In the genomic region with DNA sequence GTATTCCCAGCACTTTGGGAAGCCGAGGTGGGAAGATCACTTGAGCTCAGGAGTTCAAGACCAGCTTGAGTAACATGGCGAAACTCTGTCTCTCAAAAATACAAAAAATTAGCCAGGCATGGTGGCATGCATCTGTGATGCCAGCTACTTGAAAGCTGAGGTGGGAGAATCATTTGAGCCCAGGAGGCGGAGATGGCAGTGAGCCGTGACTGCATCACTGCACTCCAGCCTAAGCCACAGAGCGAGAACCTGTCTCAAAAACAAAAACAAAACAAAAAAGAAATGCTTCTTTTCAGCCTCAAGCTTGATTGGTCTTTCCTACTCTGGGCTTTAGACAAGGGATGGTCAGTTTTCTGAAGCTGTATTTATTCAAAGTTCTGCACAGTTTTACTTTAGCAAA, we compare ENCODE assay signal across 13 cellular contexts. TPM values are rescaled to one million over a fixed set of nuclear protein-coding genes. Genes with fewer than 3 reads are reported as not detected.
DNase-seq lines count a peak whose midpoint lies in the region; ATAC-seq and TF ChIP-seq lines count a peak whose summit lies in the region.
"Had no signal": no experiment of that assay in that cellular context is flagged by ENCODE, and none has a peak within 500 bp of the region (broad histone marks: within the 10 kb centered on the region; RNA-seq: fewer than 3 reads in every experiment).

No MANE protein-coding gene starts in this region.

- no peaks in the 10 kb centered on the region for H3K27me3 Mint-ChIP-seq in activated naive CD8-positive, alpha-beta T cell treated with anti-CD3 and anti-CD28 coated beads for 36 hours

- H3K27ac ChIP-seq in sigmoid colon, result no peak overlapping the region
- H3K27ac ChIP-seq: heart left ventricle had no signal

- DNase-seq in GM12864 (ENCODE audit: low read depth) (peak; percentile 49), NAMALWA (ENCODE audit: low spot score) (peak; percentile 19), hippocampal formation (lab: John Stamatoyannopoulos, UW) (no peak), sigmoid colon (no peak), iPS-NIHi11 (ENCODE audit: low spot score) (no peak)
- no peak for DNase-seq in activated naive CD8-positive, alpha-beta T cell treated with anti-CD3 and anti-CD28 coated beads for 36 hours
- DNase-seq: aorta, heart left ventricle, NCI-H187 treated with DMSO at 0.1 percent for 48 hours, T1000 had no signal

- H3K27ac Mint-ChIP-seq in activated naive CD8-positive, alpha-beta T cell treated with anti-CD3 and anti-CD28 coated beads for 36 hours, result no peak overlapping the region
- H3K27ac Mint-ChIP-seq: mesothelial cell of epicardium had no signal

- no peaks in the 10 kb centered on the region for H3K27me3 ChIP-seq in sigmoid colon

- H3K4me1 Mint-ChIP-seq in activated naive CD8-positive, alpha-beta T cell treated with anti-CD3 and anti-CD28 coated beads for 36 hours, result peaks cover 4% of the 10 kb centered on the region

- ATAC-seq in GM19467 (IDR thresholded peaks at IDR 0.05; ENCODE audit: unreplicated experiment) (peak; percentile 60), HG02943 (IDR thresholded peaks at IDR 0.05; ENCODE audit: low read depth, unreplicated experiment) (peak; percentile 57)
- ATAC-seq: heart left ventricle had no signal

- H3K4me1 ChIP-seq in sigmoid colon, result no peaks in the 10 kb centered on the region

- no peak for TF ChIP-seq EP300 in sigmoid colon (IDR thresholded peaks at IDR 0.05)

- no peaks in the 10 kb centered on the region for H3K36me3 ChIP-seq in sigmoid colon
- H3K36me3 ChIP-seq: heart left ventricle had no signal

- H3K9me3 Mint-ChIP-seq in activated naive CD8-positive, alpha-beta T cell treated with anti-CD3 and anti-CD28 coated beads for 36 hours, result no peaks in the 10 kb centered on the region
- H3K9me3 Mint-ChIP-seq: mesothelial cell of epicardium had no signal

- 72 to 88% methylated on average over 5 of the region's 5 CpGs for WGBS in sigmoid colon, 2 donors

- intact Hi-C loops in sigmoid colon (cut with DNase I), result no loop called here

- no peak for TF ChIP-seq POLR2A in sigmoid colon (IDR thresholded peaks at IDR 0.05)

- peak overlapping the region; percentile 7; the same call in 1 of the 2 replicates for H3K4me3 ChIP-seq in GM12864 (ENCODE audit: low read depth, low read length)
- H3K4me3 ChIP-seq in sigmoid colon, result no peak overlapping the region
- H3K4me3 ChIP-seq: heart left ventricle had no signal

- H3K36me3 Mint-ChIP-seq in activated naive CD8-positive, alpha-beta T cell treated with anti-CD3 and anti-CD28 coated beads for 36 hours, result no peaks in the 10 kb centered on the region
- H3K36me3 Mint-ChIP-seq: mesothelial cell of epicardium had no signal

- no peak overlapping the region for H3K4me3 Mint-ChIP-seq in activated naive CD8-positive, alpha-beta T cell treated with anti-CD3 and anti-CD28 coated beads for 36 hours
- H3K4me3 Mint-ChIP-seq: mesothelial cell of epicardium had no signal

- no peaks in the 10 kb centered on the region for H3K9me3 ChIP-seq in sigmoid colon
- H3K9me3 ChIP-seq: heart left ventricle had no signal

- TF ChIP-seq CTCF in GM12864 (IDR thresholded peaks at IDR 0.05; ENCODE audit: low read depth, low read length, missing control alignments) (no peak), sigmoid colon (IDR thresholded peaks at IDR 0.05) (no peak)

RNA-seq across cellular contexts. Expression of a gene that starts 15.8 kb away (rescaled TPM):
- total RNA-seq in sigmoid colon, result 10 to 100 TPM; 12.5 to 25.2 (median 15.1) TPM
- polyA plus RNA-seq in sigmoid colon, result 10 to 100 TPM; 12.5 to 16.8 (median 16.2) TPM
- total RNA-seq in activated naive CD8-positive, alpha-beta T cell treated with anti-CD3 and anti-CD28 coated beads for 36 hours, result 10 to 100 TPM; 18.2 to 19.7 TPM

RNA-seq across cellular contexts. Expression of a gene that starts 15.8 kb away (rescaled TPM):
- 10 to 100 TPM; 25.8 to 35.6 (median 27.6) TPM for total RNA-seq in sigmoid colon
- polyA plus RNA-seq in sigmoid colon, result 10 to 100 TPM; 24.6 to 30.6 (median 29.4) TPM
- total RNA-seq in activated naive CD8-positive, alpha-beta T cell treated with anti-CD3 and anti-CD28 coated beads for 36 hours, result 10 to 100 TPM; 33.2 to 36.0 TPM

Comparison
In these comparisons a context has a peak if more than half of its experiments do, and no peak if none do; other contexts are left out.
1. DNase-seq: peak in GM12864 (single experiment) and NAMALWA (single experiment); none in hippocampal formation (0 of 2), sigmoid colon (single experiment), activated naive CD8-positive, alpha-beta T cell treated with anti-CD3 and anti-CD28 coated beads for 36 hours (single experiment) and iPS-NIHi11 (single experiment).